ENCODE assay signal across 23 cellular contexts in the genomic region with DNA sequence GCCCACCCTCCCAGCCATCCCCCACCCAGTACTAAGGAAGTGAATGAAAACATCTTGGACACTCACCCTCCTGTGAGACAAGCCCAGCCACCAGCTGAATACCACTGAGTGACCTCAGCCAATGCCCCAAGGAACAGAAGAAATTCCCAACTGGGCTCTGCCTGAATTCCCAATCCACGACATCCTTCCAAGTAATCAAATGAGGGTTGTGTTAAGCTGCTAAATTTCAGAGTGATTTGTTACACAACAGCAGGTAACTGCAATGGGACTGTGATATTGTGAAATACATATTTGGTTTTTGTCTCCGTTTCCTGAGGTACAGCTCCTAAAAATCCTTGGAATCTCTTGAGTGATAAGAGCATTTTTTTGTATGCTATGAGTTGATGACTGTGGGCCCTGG.
A peak's percentile ranks its signal among the peaks of the same experiment; 100 is the strongest.
DNase-seq lines count a peak whose midpoint lies in the region; ATAC-seq, FAIRE-seq and TF ChIP-seq lines count a peak whose summit lies in the region.
"Had no signal": no experiment of that assay in that cellular context is flagged by ENCODE, and none has a peak within 500 bp of the region (broad histone marks: within the 10 kb centered on the region; RNA-seq: fewer than 3 reads in every experiment).

No MANE protein-coding gene starts in this region.

- DNase-seq in AG09309 (ENCODE audit: low read depth) (peak; percentile 10), GM03348 (ENCODE audit: low spot score) (peak; percentile 19), K562 (ENCODE audit: extremely low read depth in 1 of 4, low spot score in 3 of 4) (no peak), neural crest cell (ENCODE audit: low read depth, low spot score) (no peak), AML-193 (lab: John Stamatoyannopoulos, UW) (no peak), spleen (no peak), GM23338 (ENCODE audit: low spot score) (no peak)
- DNase-seq: CD8-positive, alpha-beta memory T cell; DMS79; GOT3; KBM-7; NCI-H1417 treated with DMSO at 0.1 percent for 48 hours; NCI-H187 treated with DMSO at 0.1 percent for 48 hours; NCI-H2227 treated with DMSO at 0.1 percent for 48 hours; NCI-H524; NCI-H82; RPMI8226; SHP77 treated with DMSO at 0.1 percent for 48 hours; SK-N-SH had no signal

- TF ChIP-seq POLR2A in K562 (conservative IDR thresholded peaks at IDR 0.05) = no peak
- TF ChIP-seq POLR2A in spleen (IDR thresholded peaks at IDR 0.05) = no peak

- no peak overlapping the region for H3K27ac ChIP-seq in K562 (ENCODE audit: extremely low read depth, low read depth, low read length)
- H3K27ac ChIP-seq in spleen = no peak overlapping the region
- H3K27ac ChIP-seq in GM23338 (ENCODE audit: low read depth) = no peak overlapping the region
- H3K27ac ChIP-seq: BLaER1 treated with 17β-estradiol and CSF1 and Interleukin-3, amounts not matched to agents 10 nM and 100 nM had no signal

- intact Hi-C loops in K562 (cut with micrococcal nuclease) (no loop called here), spleen (cut with DNase I; ENCODE audit: low total_unique reads) (no loop called here)

- no peak for TF ChIP-seq RAD21 in K562 (CRISPR knock-in tag; conservative IDR thresholded peaks at IDR 0.05 in 1 of 2, IDR thresholded peaks at IDR 0.05 in 1 of 2)

- H4K20me1 ChIP-seq in K562 (replicated peaks; ENCODE audit: control insufficient read depth, insufficient read depth, low read length) (no peaks in the 10 kb centered on the region), GM23338 (replicated peaks; ENCODE audit: insufficient read depth) (no peaks in the 10 kb centered on the region)
- H4K20me1 ChIP-seq: BLaER1 treated with 17β-estradiol and CSF1 and Interleukin-3, amounts not matched to agents 10 nM and 100 nM had no signal

- H3K36me3 Mint-ChIP-seq in neural crest cell (ENCODE audit: low read depth) (no peaks in the 10 kb centered on the region), GM23338 (ENCODE audit: low read depth) (no peaks in the 10 kb centered on the region)
- H3K36me3 Mint-ChIP-seq: CD8-positive, alpha-beta memory T cell had no signal

- ATAC-seq in K562 (no peak), GM23338 (no peak)
- ATAC-seq: HCT116 had no signal

- FAIRE-seq in K562 (lab: Jason Lieb, UNC) = no peak
- FAIRE-seq: D721Med, G401.6 had no signal

- TF ChIP-seq EP300 in K562 (IDR thresholded peaks at IDR 0.05; ENCODE audit: low read length) = no peak

- no peaks in the 10 kb centered on the region for H3K9me1 ChIP-seq in K562 (ENCODE audit: control insufficient read depth, insufficient read depth, low read length)

- H3K4me1 Mint-ChIP-seq in neural crest cell = peaks cover 14% of the 10 kb centered on the region
- peaks cover 21% of the 10 kb centered on the region for H3K4me1 Mint-ChIP-seq in GM23338
- H3K4me1 Mint-ChIP-seq: CD8-positive, alpha-beta memory T cell had no signal

- H3K9ac ChIP-seq in K562 (ENCODE audit: insufficient read depth in 1 of 2, low read depth in 2 of 2, low read length in 2 of 2) = no peak overlapping the region
- H3K9ac ChIP-seq: BLaER1 treated with 17β-estradiol and CSF1 and Interleukin-3, amounts not matched to agents 10 nM and 100 nM; SK-N-SH had no signal

- H3K27me3 ChIP-seq in K562 (ENCODE audit: control insufficient read depth in 2 of 2, insufficient read depth in 2 of 2, low read length in 2 of 2) (no peaks in the 10 kb centered on the region), spleen (replicated peaks in 1 of 7) (no peaks in the 10 kb centered on the region), GM23338 (ENCODE audit: insufficient read depth) (no peaks in the 10 kb centered on the region)
- H3K27me3 ChIP-seq: BLaER1 treated with 17β-estradiol and CSF1 and Interleukin-3, amounts not matched to agents 10 nM and 100 nM had no signal

- H3K27ac Mint-ChIP-seq in neural crest cell (ENCODE audit: unreplicated experiment) (peak overlapping the region; percentile 50), GM23338 (no peak overlapping the region)
- H3K27ac Mint-ChIP-seq: CD8-positive, alpha-beta memory T cell had no signal

- BruUV-seq in K562 (replicated peaks; lab: Mats Ljungman, UMichigan) = no TSS peak

- POLR2A ChIA-PET in K562 (lab: Yijun Ruan, JAX) = interaction anchor here (1.1 kb wide), 1 partner anchor 88 kb away, joined by 3 read pairs; no protein-coding TSS in a partner anchor

- no peaks in the 10 kb centered on the region; a peak in 1 of 5 replicates for H3K4me1 ChIP-seq in K562 (replicated peaks in 1 of 2; ENCODE audit: control insufficient read depth in 2 of 2, insufficient read depth in 2 of 2, low read length in 2 of 2)
- no peaks in the 10 kb centered on the region for H3K4me1 ChIP-seq in spleen
- H3K4me1 ChIP-seq in GM23338 (ENCODE audit: insufficient read depth) = peaks cover 10% of the 10 kb centered on the region; the same call in 1 of the 2 replicates

- WGBS in K562 (ENCODE audit: insufficient coverage, low coverage, missing lambda C conversion rate) = 5% methylated on average over 2 of the region's 2 CpGs
- WGBS in spleen, 5 donors = 56 to 90% (median 74%) methylated on average over 2 of the region's 2 CpGs

- H3K4me3 Mint-ChIP-seq in neural crest cell = no peak overlapping the region
- H3K4me3 Mint-ChIP-seq in GM23338 = no peak overlapping the region
- H3K4me3 Mint-ChIP-seq: CD8-positive, alpha-beta memory T cell had no signal

- TF ChIP-seq CTCF in AG09309 (IDR thresholded peaks at IDR 0.05; ENCODE audit: control insufficient read depth, insufficient read depth, low read depth, low read length, missing control alignments) (no peak), K562 (IDR thresholded peaks at IDR 0.05 in 2 of 3, conservative IDR thresholded peaks at IDR 0.05 in 1 of 3; ENCODE audit: insufficient read depth in 2 of 3, low read depth in 1 of 3, low read length in 3 of 3) (no peak), neural crest cell (conservative IDR thresholded peaks at IDR 0.05) (no peak), spleen (IDR thresholded peaks at IDR 0.05 in 8 of 11, conservative IDR thresholded peaks at IDR 0.05 in 3 of 11) (no peak), GM23338 (conservative IDR thresholded peaks at IDR 0.05; ENCODE audit: low read depth in 2 of 2) (no peak)

- CTCF ChIA-PET in K562 (lab: Yijun Ruan, JAX; ENCODE audit: low intra/inter-chr PET ratio) = no interaction called here

- H2AFZ ChIP-seq in K562 (ENCODE audit: low read depth, low read length) (no peak overlapping the region), GM23338 (no peak overlapping the region)

- H3K9me3 ChIP-seq in K562 (replicated peaks; ENCODE audit: control insufficient read depth, insufficient read depth, low read depth, low read length) (no peaks in the 10 kb centered on the region), spleen (no peaks in the 10 kb centered on the region)
- H3K9me3 ChIP-seq: SK-N-SH had no signal

- no peak overlapping the region for H3K4me2 ChIP-seq in K562 (ENCODE audit: insufficient read depth, low read length)
- no peak overlapping the region for H3K4me2 ChIP-seq in GM23338
- H3K4me2 ChIP-seq: BLaER1 treated with 17β-estradiol and CSF1 and Interleukin-3, amounts not matched to agents 10 nM and 100 nM; SK-N-SH had no signal

- no peaks in the 10 kb centered on the region for H3K9me3 Mint-ChIP-seq in neural crest cell
- no peaks in the 10 kb centered on the region; the same call in 2 of the 3 replicates for H3K9me3 Mint-ChIP-seq in GM23338

- H3K36me3 ChIP-seq in K562 (ENCODE audit: control insufficient read depth, insufficient read depth, low read length) (no peaks in the 10 kb centered on the region), spleen (no peaks in the 10 kb centered on the region), GM23338 (ENCODE audit: insufficient read depth) (no peaks in the 10 kb centered on the region)
- H3K36me3 ChIP-seq: BLaER1 treated with 17β-estradiol and CSF1 and Interleukin-3, amounts not matched to agents 10 nM and 100 nM had no signal

- H3K27me3 Mint-ChIP-seq in neural crest cell (ENCODE audit: low read depth) = no peaks in the 10 kb centered on the region
- H3K27me3 Mint-ChIP-seq in GM23338 (ENCODE audit: insufficient read depth, low read depth, poor library complexity) = peaks cover 4% of the 10 kb centered on the region
- H3K27me3 Mint-ChIP-seq: CD8-positive, alpha-beta memory T cell had no signal

- H3F3A ChIP-seq in GM23338 (replicated peaks; ENCODE audit: low read depth) = no peaks in the 10 kb centered on the region

- in situ Hi-C loops in K562 (cut with MboI) = no loop called here

- 0 out of 2 replicates have a peak, but pooled peaks cover 3% of the 10 kb centered on the region for H3K9me2 ChIP-seq in GM23338 (ENCODE audit: insufficient read depth)
- H3K9me2 ChIP-seq: SK-N-SH had no signal

- H3K79me2 ChIP-seq in K562 (ENCODE audit: control insufficient read depth, insufficient read depth, low read length) (no peaks in the 10 kb centered on the region), GM23338 (replicated peaks; ENCODE audit: insufficient read depth) (no peaks in the 10 kb centered on the region)

- H3K4me3 ChIP-seq in AG09309 (ENCODE audit: control insufficient read depth, low read depth, low read length) = no peak overlapping the region
- no peak overlapping the region for H3K4me3 ChIP-seq in K562
- no peak overlapping the region for H3K4me3 ChIP-seq in spleen
- H3K4me3 ChIP-seq in GM23338 = no peak overlapping the region
- H3K4me3 ChIP-seq: BLaER1 treated with 17β-estradiol and CSF1 and Interleukin-3, amounts not matched to agents 10 nM and 100 nM had no signal

TF ChIP-seq in GM23338, 12 proteins besides CTCF, POLR2A, EP300 and RAD21 (continues in another document):
- TF ChIP-seq CREB1 (CRISPR knock-in tag; IDR thresholded peaks at IDR 0.05; ENCODE audit: low read depth) = no peak

Comparison
In these comparisons a context has a peak if more than half of its experiments do, and no peak if none do; other contexts are left out.
1. DNase-seq: peak in AG09309 (single experiment) and GM03348 (single experiment); none in K562 (0 of 4), neural crest cell (single experiment), AML-193 (0 of 2), spleen (single experiment) and GM23338 (single experiment).